33 cellular contexts compared by ENCODE assay signal in genomic region chr9:21589344-21590056, GRCh38.
A peak's percentile ranks its signal among the peaks of the same experiment; 100 is the strongest.
DNase-seq lines count a peak whose midpoint lies in the region; ATAC-seq and TF ChIP-seq lines count a peak whose summit lies in the region.
"Had no signal": no experiment of that assay in that cellular context is flagged by ENCODE, and none has a peak within 500 bp of the region (broad histone marks: within the 10 kb centered on the region; RNA-seq: fewer than 3 reads in every experiment).

No MANE protein-coding gene starts in this region.

- BruUV-seq in PC-9 (replicated peaks; lab: Mats Ljungman, UMichigan), result TSS peak; percentile 72

- peaks cover 11% of the 10 kb centered on the region for H3K27me3 Mint-ChIP-seq in activated CD4-positive, alpha-beta memory T cell treated with anti-CD3 and anti-CD28 coated beads, Interleukin-2, amount 10 ng/mL, durations not matched to agents 7 days and 5 days
- H3K27me3 Mint-ChIP-seq: activated naive CD8-positive, alpha-beta T cell treated with anti-CD3 and anti-CD28 coated beads, Interleukin-2, amount 10 ng/mL, durations not matched to agents 7 days and 5 days; activated T-cell treated with anti-CD3 and anti-CD28 coated beads, Interleukin-2, amount 50 U/mL, for 24 hours had no signal

- H3K4me3 Mint-ChIP-seq in activated CD4-positive, alpha-beta memory T cell treated with anti-CD3 and anti-CD28 coated beads, Interleukin-2, amount 10 ng/mL, durations not matched to agents 7 days and 5 days, result no peak overlapping the region
- H3K4me3 Mint-ChIP-seq: activated CD4-positive, alpha-beta T cell treated with anti-CD3 and anti-CD28 coated beads, Interleukin-2, amount 10 ng/mL, durations not matched to agents 24 days and 14 days; activated naive CD8-positive, alpha-beta T cell treated with anti-CD3 and anti-CD28 coated beads, Interleukin-2, amount 10 ng/mL, durations not matched to agents 7 days and 5 days; activated T-cell treated with anti-CD3 and anti-CD28 coated beads, Interleukin-2, amount 50 U/mL, for 24 hours; CD14-positive monocyte; naive thymus-derived CD8-positive, alpha-beta T cell; stimulated activated memory B cell treated with anti-CD40 and anti-IgM and Interleukin-4, amounts not matched to agents 10 μg/mL and 1 μg/mL and 100 μg/mL, for 72 hours had no signal

- H3K9me2 ChIP-seq in SK-N-SH, result no peaks in the 10 kb centered on the region
- H3K9me2 ChIP-seq in PC-9 (ENCODE audit: insufficient read depth), result no peaks in the 10 kb centered on the region

- POLR2A ChIA-PET in SK-N-SH (lab: Yijun Ruan, JAX), result no interaction called here
- POLR2A ChIA-PET in PC-9 (lab: Charles Lee; ENCODE audit: unreplicated experiment), result interaction anchor here (0.6 kb wide), 1 partner anchor 192 kb away, joined by 5 read pairs; no protein-coding TSS in a partner anchor
- POLR2A ChIA-PET in activated CD4-positive, alpha-beta memory T cell treated with anti-CD3 and anti-CD28 coated beads, Interleukin-2, amount 10 ng/mL, durations not matched to agents 7 days and 5 days (lab: Charles Lee), result no interaction called here

- peaks cover 15% of the 10 kb centered on the region for H3K4me1 Mint-ChIP-seq in activated CD4-positive, alpha-beta memory T cell treated with anti-CD3 and anti-CD28 coated beads, Interleukin-2, amount 10 ng/mL, durations not matched to agents 7 days and 5 days
- H3K4me1 Mint-ChIP-seq: stimulated activated memory B cell treated with anti-CD40 and anti-IgM and Interleukin-4, amounts not matched to agents 10 μg/mL and 1 μg/mL and 100 μg/mL, for 72 hours had no signal

- H3K27ac ChIP-seq in SK-N-SH (ENCODE audit: low read depth in 2 of 2, low read length in 1 of 2), result no peak overlapping the region
- peak overlapping the region; percentile 98; the same call in 1 of the 2 replicates for H3K27ac ChIP-seq in PC-9
- H3K27ac ChIP-seq in tibial nerve, result no peak overlapping the region
- no peak overlapping the region for H3K27ac ChIP-seq in vagina
- H3K27ac ChIP-seq: 22Rv1, ascending aorta, cardiac muscle cell, colonic mucosa, heart right ventricle, upper lobe of left lung had no signal

- TF ChIP-seq CTCF in SK-N-SH (IDR thresholded peaks at IDR 0.05) (no peak), PC-9 (conservative IDR thresholded peaks at IDR 0.05) (no peak), epithelial cell of proximal tubule (conservative IDR thresholded peaks at IDR 0.05; ENCODE audit: low read depth, low read length) (no peak), tibial nerve (IDR thresholded peaks at IDR 0.05) (no peak), vagina (IDR thresholded peaks at IDR 0.05) (no peak)

- no peaks in the 10 kb centered on the region for H3K36me3 Mint-ChIP-seq in activated CD4-positive, alpha-beta memory T cell treated with anti-CD3 and anti-CD28 coated beads, Interleukin-2, amount 10 ng/mL, durations not matched to agents 7 days and 5 days (ENCODE audit: low read depth)
- H3K36me3 Mint-ChIP-seq: activated naive CD8-positive, alpha-beta T cell treated with anti-CD3 and anti-CD28 coated beads, Interleukin-2, amount 10 ng/mL, durations not matched to agents 7 days and 5 days; CD14-positive monocyte; naive thymus-derived CD8-positive, alpha-beta T cell; stimulated activated memory B cell treated with anti-CD40 and anti-IgM and Interleukin-4, amounts not matched to agents 10 μg/mL and 1 μg/mL and 100 μg/mL, for 72 hours had no signal

- H3K27ac Mint-ChIP-seq in activated CD4-positive, alpha-beta memory T cell treated with anti-CD3 and anti-CD28 coated beads, Interleukin-2, amount 10 ng/mL, durations not matched to agents 7 days and 5 days, result no peak overlapping the region
- H3K27ac Mint-ChIP-seq: activated CD4-positive, alpha-beta T cell treated with anti-CD3 and anti-CD28 coated beads, Interleukin-2, amount 10 ng/mL, durations not matched to agents 24 days and 14 days; activated naive CD8-positive, alpha-beta T cell treated with anti-CD3 and anti-CD28 coated beads, Interleukin-2, amount 10 ng/mL, durations not matched to agents 7 days and 5 days; activated T-cell treated with anti-CD3 and anti-CD28 coated beads, Interleukin-2, amount 50 U/mL, for 24 hours; stimulated activated memory B cell treated with anti-CD40 and anti-IgM and Interleukin-4, amounts not matched to agents 10 μg/mL and 1 μg/mL and 100 μg/mL, for 72 hours had no signal

- no peak overlapping the region for H3K4me2 ChIP-seq in SK-N-SH
- peak overlapping the region; percentile 79 for H3K4me2 ChIP-seq in PC-9
- peak overlapping the region; percentile 79 for H3K4me2 ChIP-seq in skeletal muscle satellite cell (ENCODE audit: low read length)

- WGBS in SK-N-SH (ENCODE audit: low lambda C conversion rate), result 37% methylated on average over 8 of the region's 8 CpGs
- WGBS in tibial nerve, 2 donors, result 51 to 52% methylated on average over 8 of the region's 8 CpGs

- H3K4me1 ChIP-seq in SK-N-SH (ENCODE audit: control insufficient read depth in 1 of 2, insufficient read depth in 2 of 2, low read depth in 1 of 2, low read length in 1 of 2), result peaks cover 0 to 7% of the 10 kb centered on the region in 2 experiments; a peak in 1 of 4 replicates
- peaks cover 32% of the 10 kb centered on the region for H3K4me1 ChIP-seq in PC-9 (replicated peaks; ENCODE audit: insufficient read depth)
- H3K4me1 ChIP-seq in skeletal muscle satellite cell (ENCODE audit: control insufficient read depth, insufficient read depth, low read length), result peaks cover 59% of the 10 kb centered on the region
- H3K4me1 ChIP-seq in tibial nerve, result no peaks in the 10 kb centered on the region
- no peaks in the 10 kb centered on the region for H3K4me1 ChIP-seq in vagina
- H3K4me1 ChIP-seq: ascending aorta, colonic mucosa, upper lobe of left lung had no signal

- H3K4me3 ChIP-seq in SK-N-SH (ENCODE audit: low read depth in 2 of 2, low read length in 1 of 2) (no peak overlapping the region), PC-9 (peak overlapping the region; percentile 50; the same call in 1 of the 2 replicates), epithelial cell of proximal tubule (ENCODE audit: low read depth, low read length) (peak overlapping the region; percentile 56), skeletal muscle satellite cell (ENCODE audit: low read length) (peak overlapping the region; percentile 64), tibial nerve (no peak overlapping the region), vagina (no peak overlapping the region)
- H3K4me3 ChIP-seq: ascending aorta, cardiac muscle cell, colonic mucosa, heart right ventricle, upper lobe of left lung had no signal

- TF ChIP-seq EP300 in SK-N-SH (IDR thresholded peaks at IDR 0.05; ENCODE audit: borderline replicate concordance in 1 of 2, low read depth in 1 of 2, low read length in 1 of 2), result no peak
- TF ChIP-seq EP300 in tibial nerve (IDR thresholded peaks at IDR 0.05), result no peak

- TF ChIP-seq POLR2A in tibial nerve (IDR thresholded peaks at IDR 0.05), result no peak
- no peak for TF ChIP-seq POLR2A in vagina (IDR thresholded peaks at IDR 0.05)

- DNase-seq in SK-N-SH (no peak), PC-9 (peak in 1 of 2 experiments; percentile 37), epithelial cell of proximal tubule (ENCODE audit: low read depth) (no peak), tibial nerve (ENCODE audit: low spot score in 2 of 2) (no peak), vagina (ENCODE audit: extremely low spot score in 2 of 2) (no peak)
- no peak for DNase-seq in activated CD4-positive, alpha-beta memory T cell treated with anti-CD3 and anti-CD28 coated beads, Interleukin-2, amount 10 ng/mL, durations not matched to agents 7 days and 5 days
- DNase-seq: activated CD4-positive, alpha-beta T cell treated with anti-CD3 and anti-CD28 coated beads, Interleukin-2, amount 10 ng/mL, durations not matched to agents 24 days and 14 days; activated effector memory CD4-positive, alpha-beta T cell treated with anti-CD3 and anti-CD28 coated beads, Interleukin-2, amount 50 U/mL, for 16 hours; activated naive CD8-positive, alpha-beta T cell treated with anti-CD3 and anti-CD28 coated beads, Interleukin-2, amount 10 ng/mL, durations not matched to agents 7 days and 5 days; activated T-cell treated with anti-CD3 and anti-CD28 coated beads, Interleukin-2, amount 50 U/mL, for 24 hours; colonic mucosa; DND-41; effector CD8-positive, alpha-beta T cell; foreskin melanocyte; GF-D8; heart right ventricle; KG1; midbrain; naive thymus-derived CD8-positive, alpha-beta T cell; NCI-H1417 treated with DMSO at 0.1 percent for 48 hours; NCI-H2081 treated with DMSO at 0.1 percent for 48 hours; NCI-H69; occipital lobe; SIG-M5; upper lobe of left lung had no signal

- no peaks in the 10 kb centered on the region for H3K9me3 Mint-ChIP-seq in activated CD4-positive, alpha-beta memory T cell treated with anti-CD3 and anti-CD28 coated beads, Interleukin-2, amount 10 ng/mL, durations not matched to agents 7 days and 5 days
- H3K9me3 Mint-ChIP-seq: activated naive CD8-positive, alpha-beta T cell treated with anti-CD3 and anti-CD28 coated beads, Interleukin-2, amount 10 ng/mL, durations not matched to agents 7 days and 5 days; activated T-cell treated with anti-CD3 and anti-CD28 coated beads, Interleukin-2, amount 50 U/mL, for 24 hours; CD14-positive monocyte; naive thymus-derived CD8-positive, alpha-beta T cell; stimulated activated memory B cell treated with anti-CD40 and anti-IgM and Interleukin-4, amounts not matched to agents 10 μg/mL and 1 μg/mL and 100 μg/mL, for 72 hours had no signal

- ATAC-seq in SK-N-SH treated with all-trans-retinoic acid at 6 μM for 48 hours, result no peak
- ATAC-seq: esophagus mucosa; heart right ventricle; naive thymus-derived CD8-positive, alpha-beta T cell; stimulated activated memory B cell treated with anti-CD40 and anti-IgM and Interleukin-4, amounts not matched to agents 10 μg/mL and 1 μg/mL and 100 μg/mL, for 72 hours had no signal

- no peaks in the 10 kb centered on the region for H3K9me3 ChIP-seq in SK-N-SH
- H3K9me3 ChIP-seq in PC-9 (ENCODE audit: insufficient read depth, low read depth), result no peaks in the 10 kb centered on the region
- no peaks in the 10 kb centered on the region for H3K9me3 ChIP-seq in skeletal muscle satellite cell (replicated peaks; ENCODE audit: low read length)
- H3K9me3 ChIP-seq in tibial nerve, result no peaks in the 10 kb centered on the region
- H3K9me3 ChIP-seq in vagina, result no peaks in the 10 kb centered on the region
- H3K9me3 ChIP-seq: ascending aorta, colonic mucosa, heart right ventricle, upper lobe of left lung had no signal

- H3K27me3 ChIP-seq in SK-N-SH (ENCODE audit: insufficient read depth) (peaks cover 11% of the 10 kb centered on the region; the same call in 1 of the 2 replicates), PC-9 (ENCODE audit: insufficient read depth, low read depth) (no peaks in the 10 kb centered on the region), skeletal muscle satellite cell (ENCODE audit: control insufficient read depth, insufficient read depth, low read length) (no peaks in the 10 kb centered on the region), tibial nerve (no peaks in the 10 kb centered on the region), vagina (no peaks in the 10 kb centered on the region)
- H3K27me3 ChIP-seq: ascending aorta, cardiac muscle cell, colonic mucosa, upper lobe of left lung had no signal

- no peak for TF ChIP-seq RAD21 in SK-N-SH (IDR thresholded peaks at IDR 0.05; ENCODE audit: low read length)

- H3K79me2 ChIP-seq in SK-N-SH (ENCODE audit: insufficient read depth) (no peaks in the 10 kb centered on the region), PC-9 (ENCODE audit: low read depth) (no peaks in the 10 kb centered on the region; the same call in 1 of the 2 replicates)

- peaks cover 16% of the 10 kb centered on the region for H3F3A ChIP-seq in SK-N-SH (replicated peaks; ENCODE audit: insufficient read depth)
- peaks cover 21% of the 10 kb centered on the region for H3F3A ChIP-seq in PC-9 (ENCODE audit: insufficient read depth, low read depth)

- H3K36me3 ChIP-seq in SK-N-SH (replicated peaks in 1 of 2; ENCODE audit: control insufficient read depth in 1 of 2, insufficient read depth in 2 of 2, low read length in 1 of 2), result no peaks in the 10 kb centered on the region
- H3K36me3 ChIP-seq in PC-9 (ENCODE audit: low read depth), result no peaks in the 10 kb centered on the region
- no peaks in the 10 kb centered on the region for H3K36me3 ChIP-seq in skeletal muscle satellite cell (ENCODE audit: insufficient read depth, low read length)
- no peaks in the 10 kb centered on the region for H3K36me3 ChIP-seq in tibial nerve
- no peaks in the 10 kb centered on the region for H3K36me3 ChIP-seq in vagina
- H3K36me3 ChIP-seq: ascending aorta, cardiac muscle cell, colonic mucosa, heart right ventricle, upper lobe of left lung had no signal

- intact Hi-C loops in PC-9 (cut with micrococcal nuclease; ENCODE audit: unreplicated experiment), result loop anchor here (1.0 to 5.0 kb wide), 3 partner anchors 13 to 96 kb away; no protein-coding TSS in a partner anchor
- intact Hi-C loops in vagina (cut with DNase I), result no loop called here

- H4K20me1 ChIP-seq in SK-N-SH (ENCODE audit: insufficient read depth) (no peaks in the 10 kb centered on the region), PC-9 (ENCODE audit: insufficient read depth) (no peaks in the 10 kb centered on the region)

- no peak overlapping the region for H3K9ac ChIP-seq in SK-N-SH
- no peak overlapping the region for H3K9ac ChIP-seq in skeletal muscle satellite cell (ENCODE audit: low read depth, low read length)

- CTCF ChIA-PET in SK-N-SH (lab: Yijun Ruan, JAX), result no interaction called here
- CTCF ChIA-PET in PC-9 (lab: Charles Lee), result no interaction called here
- CTCF ChIA-PET in activated CD4-positive, alpha-beta memory T cell treated with anti-CD3 and anti-CD28 coated beads, Interleukin-2, amount 10 ng/mL, durations not matched to agents 7 days and 5 days (lab: Charles Lee), result no interaction called here

- H2AFZ ChIP-seq in SK-N-SH (ENCODE audit: low read depth), result 0 out of 2 replicates have a peak overlapping the region, but pooled peaks have one; percentile 18
- no peak overlapping the region for H2AFZ ChIP-seq in PC-9

Comparison
In these comparisons a context has a peak if more than half of its experiments do, and no peak if none do; other contexts are left out.
1. H3K4me3 ChIP-seq: peak in PC-9 (single experiment), epithelial cell of proximal tubule (single experiment) and skeletal muscle satellite cell (single experiment); none in SK-N-SH (0 of 2), tibial nerve (0 of 4) and vagina (0 of 2).